Comparison of ENCODE assay signal across 29 cellular contexts in the genomic region with DNA sequence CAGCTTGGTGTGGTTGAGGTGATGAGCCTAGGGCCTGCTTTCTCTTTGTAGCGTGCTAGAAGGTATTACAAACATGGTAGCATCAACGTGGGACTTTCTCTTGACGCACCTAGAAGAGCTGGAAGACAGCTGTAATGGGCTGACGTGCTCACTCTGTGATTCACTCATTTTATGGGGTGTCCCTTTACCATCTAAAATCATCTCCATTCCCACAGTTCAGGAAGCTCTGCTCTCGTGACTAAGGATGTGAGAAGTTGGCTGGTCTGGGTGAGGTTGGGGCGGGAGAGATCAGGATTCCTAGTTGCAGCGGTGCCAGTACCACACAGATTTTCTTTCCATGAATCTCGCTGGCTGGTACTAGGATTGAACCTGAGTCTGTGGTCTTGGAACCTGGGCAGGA. TPM values are rescaled to one million over a fixed set of nuclear protein-coding genes. Genes with fewer than 3 reads are reported as not detected.
"Had no signal": no experiment of that assay in that cellular context is flagged by ENCODE, and none has a peak within 500 bp of the region (broad histone marks: within the 10 kb centered on the region; RNA-seq: fewer than 3 reads in every experiment).

No MANE protein-coding gene starts in this region.

- H3K4me3 ChIP-seq: PC-9, SK-N-MC had no signal

- H3K9me3 Mint-ChIP-seq: activated CD4-positive, alpha-beta memory T cell treated with anti-CD3 and anti-CD28 coated beads, Interleukin-2, amount 10 ng/mL, durations not matched to agents 7 days and 5 days; activated naive CD4-positive, alpha-beta T cell treated with anti-CD3 and anti-CD28 coated beads, Interleukin-2, amount 10 ng/mL, durations not matched to agents 7 days and 5 days; activated naive CD8-positive, alpha-beta T cell treated with anti-CD3 and anti-CD28 coated beads for 36 hours; activated T-helper 17 cell treated with anti-CD3 and anti-CD28 coated beads, Interleukin-2, amount 50 U/mL, for 72 hours; T-cell had no signal

- H3K27ac ChIP-seq: brain microvascular endothelial cell, KMS-11, PC-9, SK-N-MC, VCaP had no signal

- DNase-seq: activated CD4-positive, alpha-beta memory T cell treated with anti-CD3 and anti-CD28 coated beads, Interleukin-2, amount 10 ng/mL, durations not matched to agents 7 days and 5 days; activated CD4-positive, alpha-beta T cell treated with anti-CD3 and anti-CD28 coated beads for 36 hours; activated CD4-positive, alpha-beta T cell treated with anti-CD3 and anti-CD28 coated beads, Interleukin-2, amount 50 U/mL, for 1 hour; activated gamma-delta T cell; activated naive CD4-positive, alpha-beta T cell treated with anti-CD3 and anti-CD28 coated beads, Interleukin-2, amount 10 ng/mL, durations not matched to agents 7 days and 5 days; activated naive CD8-positive, alpha-beta T cell treated with anti-CD3 and anti-CD28 coated beads for 36 hours; activated T-cell treated with anti-CD3 and anti-CD28 coated beads for 4 hours; activated T-cell treated with anti-CD3 and anti-CD28 coated beads, Interleukin-2, amount 50 U/mL, for 48 hours; brain microvascular endothelial cell; cerebellar nuclear complex; MM.1S; NCI-H1105; NCI-H1436; NCI-H187; NCI-H2081; NCI-H446; NCI-H524; PC-9; T-cell; T-helper 2 cell; T1000 had no signal

- H3K36me3 ChIP-seq: brain microvascular endothelial cell had no signal

- H3K4me3 Mint-ChIP-seq: activated CD4-positive, alpha-beta memory T cell treated with anti-CD3 and anti-CD28 coated beads, Interleukin-2, amount 10 ng/mL, durations not matched to agents 7 days and 5 days; activated CD4-positive, alpha-beta T cell treated with anti-CD3 and anti-CD28 coated beads for 36 hours; activated naive CD4-positive, alpha-beta T cell treated with anti-CD3 and anti-CD28 coated beads, Interleukin-2, amount 10 ng/mL, durations not matched to agents 7 days and 5 days; activated naive CD8-positive, alpha-beta T cell treated with anti-CD3 and anti-CD28 coated beads for 36 hours; activated T-helper 17 cell treated with anti-CD3 and anti-CD28 coated beads, Interleukin-2, amount 50 U/mL, for 72 hours; T-cell had no signal

- H3K27ac Mint-ChIP-seq: activated CD4-positive, alpha-beta memory T cell treated with anti-CD3 and anti-CD28 coated beads, Interleukin-2, amount 10 ng/mL, durations not matched to agents 7 days and 5 days; activated CD4-positive, alpha-beta T cell treated with anti-CD3 and anti-CD28 coated beads for 36 hours; activated naive CD4-positive, alpha-beta T cell treated with anti-CD3 and anti-CD28 coated beads, Interleukin-2, amount 10 ng/mL, durations not matched to agents 7 days and 5 days; activated naive CD8-positive, alpha-beta T cell treated with anti-CD3 and anti-CD28 coated beads for 36 hours; activated T-helper 17 cell treated with anti-CD3 and anti-CD28 coated beads, Interleukin-2, amount 50 U/mL, for 72 hours; T-cell had no signal

- H3K36me3 Mint-ChIP-seq: activated naive CD4-positive, alpha-beta T cell treated with anti-CD3 and anti-CD28 coated beads, Interleukin-2, amount 10 ng/mL, durations not matched to agents 7 days and 5 days; activated naive CD8-positive, alpha-beta T cell treated with anti-CD3 and anti-CD28 coated beads for 36 hours; T-cell had no signal

RNA-seq across cellular contexts. Expression of a gene that starts 4.2 kb away (rescaled TPM):
- total RNA-seq: activated CD4-positive, alpha-beta memory T cell treated with anti-CD3 and anti-CD28 coated beads, Interleukin-2, amount 10 ng/mL, durations not matched to agents 7 days and 5 days; activated CD8-positive, alpha-beta memory T cell treated with anti-CD3 and anti-CD28 coated beads for 36 hours; activated naive CD8-positive, alpha-beta T cell treated with anti-CD3 and anti-CD28 coated beads for 36 hours; cardiac septum; PC-9; Right ventricle myocardium inferior had no signal
- polyA plus RNA-seq: adipose tissue had no signal
